ENCODE assay signal across 25 cellular contexts in the genomic region with DNA sequence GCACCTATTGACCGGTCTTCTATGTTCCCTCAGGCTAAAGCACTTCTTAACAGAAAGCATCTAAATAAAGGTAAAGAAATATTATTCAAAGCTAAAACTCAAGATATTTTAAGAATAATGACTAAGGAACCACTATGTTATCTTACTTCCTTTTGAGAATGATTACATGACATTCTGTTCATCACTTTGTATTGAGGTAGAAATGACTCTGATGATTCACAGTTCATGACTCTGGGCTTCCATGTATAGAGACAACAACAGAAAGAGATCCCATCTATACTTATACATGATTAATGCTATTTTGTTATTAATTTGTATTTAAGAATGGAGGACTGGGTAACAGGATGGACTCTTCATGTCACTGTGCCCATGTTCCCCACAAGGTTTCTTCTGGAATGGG.
"Had no signal": no experiment of that assay in that cellular context is flagged by ENCODE, and none has a peak within 500 bp of the region (broad histone marks: within the 10 kb centered on the region; RNA-seq: fewer than 3 reads in every experiment).

No MANE protein-coding gene starts in this region.

- H3K27me3 ChIP-seq: esophagus squamous epithelium, pancreas, right lobe of liver, suprapubic skin, transverse colon, upper lobe of right lung, uterus had no signal

- H3K9me3 ChIP-seq: esophagus squamous epithelium, lower lobe of right lung, pancreas, right lobe of liver, suprapubic skin, transverse colon, upper lobe of right lung, uterus had no signal

- ATAC-seq: left ventricle myocardium superior; lower lobe of right lung; naive thymus-derived CD8-positive, alpha-beta T cell; pancreas; right lobe of liver; stimulated activated naive CD8-positive, alpha-beta T cell treated with anti-CD3 and anti-CD28 coated beads, Interleukin-15, amount 100 ng/mL, for 72 hours; upper lobe of right lung had no signal

- DNase-seq: effector memory CD4-positive, alpha-beta T cell; erythroblast; esophagus squamous epithelium; foreskin melanocyte; hypothalamus; immature natural killer cell; left ventricle myocardium superior; lower lobe of right lung; naive thymus-derived CD8-positive, alpha-beta T cell; nephron progenitor cell; occipital lobe; pancreas; retina; right lobe of liver; small intestine; stimulated activated CD4-positive, alpha-beta T cell treated with anti-CD3 and anti-CD28 coated beads, Interleukin-15, amount 100 ng/mL, for 24 hours; stimulated activated CD4-positive, alpha-beta T cell treated with anti-CD3 and anti-CD28 coated beads, Interleukin-2, amount 100 ng/mL, for 48 hours; stimulated activated naive CD4-positive, alpha-beta T cell; stimulated activated naive CD8-positive, alpha-beta T cell treated with anti-CD3 and anti-CD28 coated beads, Interleukin-15, amount 100 ng/mL, for 72 hours; transverse colon; upper lobe of right lung; uterus had no signal

- H3K4me1 ChIP-seq: esophagus squamous epithelium, lower lobe of right lung, pancreas, right lobe of liver, suprapubic skin, transverse colon, upper lobe of right lung, uterus had no signal

- H3K36me3 ChIP-seq: esophagus squamous epithelium, lower lobe of right lung, pancreas, right lobe of liver, suprapubic skin, transverse colon, upper lobe of right lung, uterus had no signal

- H3K4me3 ChIP-seq: esophagus squamous epithelium, lower lobe of right lung, pancreas, right lobe of liver, suprapubic skin, transverse colon, upper lobe of right lung, uterus had no signal

- H3K27ac ChIP-seq: esophagus squamous epithelium, lower lobe of right lung, pancreas, right lobe of liver, suprapubic skin, transverse colon, upper lobe of right lung, uterus had no signal

- FAIRE-seq: colon, keratinocyte, pancreas, small intestine had no signal
